ENCODE assay signal across 8 cellular contexts in the genomic region with DNA sequence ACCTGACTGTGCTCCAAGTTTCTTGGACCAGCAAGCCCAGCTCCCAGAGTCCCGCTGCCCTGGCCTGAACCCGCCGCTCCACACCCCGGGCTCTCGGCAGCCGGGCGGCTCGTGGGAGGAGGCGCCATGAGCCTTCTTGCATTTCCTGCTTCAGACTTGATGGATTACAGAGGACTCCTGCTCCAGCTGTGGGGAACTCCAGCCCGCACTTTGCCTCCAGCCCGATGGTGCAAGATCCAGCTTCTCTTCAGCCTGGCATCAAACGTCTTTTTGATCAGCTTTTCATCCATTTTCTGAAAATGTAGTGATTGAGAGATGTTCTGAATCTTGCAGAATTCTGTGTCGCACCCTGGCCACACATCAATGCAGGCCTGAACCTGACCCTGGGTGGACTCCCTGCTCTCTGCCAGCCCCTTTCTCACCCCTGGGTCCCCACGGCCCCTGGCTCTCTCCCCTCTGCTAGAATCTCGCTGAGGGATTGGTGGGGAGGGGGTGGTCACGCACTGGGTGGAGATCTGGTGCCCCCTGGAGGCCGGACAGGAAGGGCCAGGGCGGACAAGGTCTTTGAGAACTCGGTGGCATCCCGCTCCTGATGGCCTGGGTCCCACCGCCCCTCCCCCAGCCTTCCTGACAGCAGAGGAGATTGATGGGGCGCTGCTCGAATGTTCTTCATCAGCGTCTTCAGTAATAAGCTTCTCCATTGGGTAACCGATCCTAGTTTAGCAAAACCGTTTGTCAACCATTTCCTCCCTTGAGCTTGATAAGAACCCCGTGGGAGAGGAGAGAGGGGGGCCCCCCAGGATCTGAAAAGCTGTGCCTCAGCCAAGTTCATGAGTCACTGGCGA. TPM values are rescaled to one million over a fixed set of nuclear protein-coding genes. Genes with fewer than 3 reads are reported as not detected.
DNase-seq lines count a peak whose midpoint lies in the region; ATAC-seq and TF ChIP-seq lines count a peak whose summit lies in the region.

No MANE protein-coding gene starts in this region.

- no peaks in the 10 kb centered on the region for H3K9me2 ChIP-seq in hepatocyte (replicated peaks; ENCODE audit: insufficient read depth)

- H3K27ac ChIP-seq in hepatocyte: peak overlapping the region; percentile 45
- H3K27ac ChIP-seq in vagina: peak overlapping the region; percentile 85

- no peak for ATAC-seq in GM21619 (IDR thresholded peaks at IDR 0.05; ENCODE audit: unreplicated experiment)

- peak; percentile 75 for DNase-seq in GM10266 (ENCODE audit: extremely low spot score)
- DNase-seq in NCI-H146 (lab: John Stamatoyannopoulos, UW): peak; percentile 69
- DNase-seq in T-helper 9 cell: peak; percentile 81
- DNase-seq in astrocyte of the hippocampus (ENCODE audit: low read depth, low spot score): peak; percentile 93
- peak; percentile 89 for DNase-seq in hepatocyte (ENCODE audit: low spot score)
- peak; percentile 83 for DNase-seq in renal cortical epithelial cell (ENCODE audit: low read depth)
- DNase-seq in vagina (ENCODE audit: extremely low spot score in 2 of 2): no peak

- H3K4me2 ChIP-seq in hepatocyte: peak overlapping the region; percentile 79

- H3K4me1 ChIP-seq in hepatocyte (ENCODE audit: insufficient read depth) (peaks cover 8% of the 10 kb centered on the region), vagina (peaks cover 30% of the 10 kb centered on the region)

- H3K27me3 ChIP-seq in hepatocyte (no peaks in the 10 kb centered on the region), vagina (no peaks in the 10 kb centered on the region)

- H3K4me3 ChIP-seq in hepatocyte (no peak overlapping the region), vagina (peak overlapping the region; percentile 38 to 47)

- WGBS in hepatocyte (ENCODE audit: low lambda C conversion rate, missing lambda C conversion rate): 5% methylated on average over 24 of the region's 28 CpGs

- peak in 1 of 2 donors; percentile 27 for TF ChIP-seq POLR2A in vagina (IDR thresholded peaks at IDR 0.05)

- peak overlapping the region; percentile 75 for H2AFZ ChIP-seq in hepatocyte

- TF ChIP-seq CTCF in GM10266 (IDR thresholded peaks at IDR 0.05; ENCODE audit: control insufficient read depth, insufficient read depth, low read depth, missing control alignments) (peak; percentile 81), hepatocyte (IDR thresholded peaks at IDR 0.05; ENCODE audit: poor library complexity) (peak; percentile 74), vagina (IDR thresholded peaks at IDR 0.05) (peak; percentile 8 to 61 (median 48))

- H4K20me1 ChIP-seq in hepatocyte (ENCODE audit: insufficient read depth, poor library complexity, severe bottlenecking): no peaks in the 10 kb centered on the region

- H3K9me3 ChIP-seq in hepatocyte (ENCODE audit: low read depth) (no peaks in the 10 kb centered on the region), vagina (no peaks in the 10 kb centered on the region)

- H3K36me3 ChIP-seq in hepatocyte (replicated peaks; ENCODE audit: insufficient read depth, low read depth) (no peaks in the 10 kb centered on the region), vagina (no peaks in the 10 kb centered on the region)

- no peaks in the 10 kb centered on the region for H3K79me2 ChIP-seq in hepatocyte

- intact Hi-C loops in vagina (cut with DNase I): loop anchor here (10.0 kb wide), 1 partner anchor 369 kb away; a partner anchor contains a TSS

RNA-seq across cellular contexts. Expression of a gene that starts 12.1 kb away (rescaled TPM):
- total RNA-seq in hepatocyte (0.16 and 0.53 TPM in 2 replicates), renal cortical epithelial cell (under 0.01 and 0.75 TPM in 2 replicates), vagina (1.7 TPM)
- 0.15 and 1.0 TPM in 2 replicates for polyA plus RNA-seq in hepatocyte

Comparison
In these comparisons a context has a peak if more than half of its experiments do, and no peak if none do; other contexts are left out.
1. DNase-seq: peak in GM10266 (single experiment), NCI-H146 (single experiment), T-helper 9 cell (single experiment), astrocyte of the hippocampus (single experiment), hepatocyte (single experiment) and renal cortical epithelial cell (single experiment); none in vagina (0 of 2).
2. Peak in every context shown above with its lines, with median percentiles within 50 percentile points of each other: CTCF ChIP-seq.